8 cellular contexts compared by ENCODE assay signal in genomic region chr13:102598061-102598460, GRCh38. TPM values are rescaled to one million over a fixed set of nuclear protein-coding genes. Genes with fewer than 3 reads are reported as not detected.
DNase-seq lines count a peak whose midpoint lies in the region; ATAC-seq, FAIRE-seq and TF ChIP-seq lines count a peak whose summit lies in the region.

No MANE protein-coding gene starts in this region.

- no peak overlapping the region for H3K9ac ChIP-seq in NT2/D1 (ENCODE audit: insufficient read length, low read depth)

- ATAC-seq in pancreas (no peak), GM21381 (IDR thresholded peaks at IDR 0.05; ENCODE audit: unreplicated experiment) (no peak), HG02981 (IDR thresholded peaks at IDR 0.05; ENCODE audit: unreplicated experiment) (no peak)

- peaks cover 30% of the 10 kb centered on the region for H4K20me1 ChIP-seq in DOHH2 (ENCODE audit: control insufficient read depth, insufficient read depth, low read depth, low read length)

- H3K27me3 ChIP-seq in DOHH2 (ENCODE audit: control insufficient read depth, low read length) (no peaks in the 10 kb centered on the region), NT2/D1 (ENCODE audit: insufficient read depth, insufficient read length) (no peaks in the 10 kb centered on the region), pancreas (no peaks in the 10 kb centered on the region)

- peak overlapping the region; percentile 54 for H3K27ac ChIP-seq in DOHH2 (ENCODE audit: low read depth, low read length)
- H3K27ac ChIP-seq in pancreas = peak overlapping the region in 1 of 4 donors; percentile 99

- intact Hi-C loops in pancreas (cut with DNase I) = no loop called here

- 1% methylated on average over 6 of the region's 6 CpGs for WGBS in pancreas, 2 donors

- H3K4me3 ChIP-seq in DOHH2 (ENCODE audit: low read length) = peak overlapping the region; percentile 99
- peak overlapping the region; percentile 81 for H3K4me3 ChIP-seq in NT2/D1 (ENCODE audit: insufficient read length, low read depth)
- H3K4me3 ChIP-seq in epithelial cell of proximal tubule (ENCODE audit: low read depth, low read length) = peak overlapping the region; percentile 93
- H3K4me3 ChIP-seq in pancreas = peak overlapping the region in 3 of 4 donors; percentile 94 to 98 (median 96)

- no peak for FAIRE-seq in pancreas (lab: Jason Lieb, UNC)

- H3K36me3 ChIP-seq in DOHH2 (ENCODE audit: control insufficient read depth, low read length) (peaks cover 46% of the 10 kb centered on the region), NT2/D1 (ENCODE audit: insufficient read depth, insufficient read length, low read length) (no peaks in the 10 kb centered on the region), pancreas (no peaks in the 10 kb centered on the region)

- H3K79me2 ChIP-seq in DOHH2 (ENCODE audit: control insufficient read depth, low read length) = peaks cover 83% of the 10 kb centered on the region

- H3K4me1 ChIP-seq in DOHH2 (ENCODE audit: control insufficient read depth, low read length) (peaks cover 31% of the 10 kb centered on the region), NT2/D1 (ENCODE audit: insufficient read depth, insufficient read length) (no peaks in the 10 kb centered on the region), pancreas (peaks cover 0 to 18% (median 4%) of the 10 kb centered on the region in 3 donors)

- no peaks in the 10 kb centered on the region for H3K9me2 ChIP-seq in DOHH2 (replicated peaks; ENCODE audit: control insufficient read depth, low read length)

- H3K9me3 ChIP-seq in DOHH2 (ENCODE audit: control insufficient read depth, insufficient read depth, low read length) (no peaks in the 10 kb centered on the region), NT2/D1 (ENCODE audit: insufficient read depth, low read length) (no peaks in the 10 kb centered on the region), pancreas (no peaks in the 10 kb centered on the region)

- H3F3A ChIP-seq in DOHH2 (ENCODE audit: control insufficient read depth, insufficient read depth) = peaks cover 9% of the 10 kb centered on the region

- DNase-seq in NT2/D1 (ENCODE audit: low read depth, low spot score) = no peak
- no peak for DNase-seq in epithelial cell of proximal tubule (ENCODE audit: low read depth)
- no peak for DNase-seq in pancreas
- DNase-seq in CD1c-positive myeloid dendritic cell (ENCODE audit: extremely low spot score) = no peak
- DNase-seq in activated CD8-positive, alpha-beta memory T cell treated with anti-CD3 and anti-CD28 coated beads, Interleukin-2, amount 50 U/mL, for 4 hours = no peak

- TF ChIP-seq CTCF in DOHH2 (IDR thresholded peaks at IDR 0.05; ENCODE audit: low read depth, low read length, poor library complexity, severe bottlenecking) = no peak
- TF ChIP-seq CTCF in epithelial cell of proximal tubule (conservative IDR thresholded peaks at IDR 0.05; ENCODE audit: low read depth, low read length) = no peak
- TF ChIP-seq CTCF in pancreas (IDR thresholded peaks at IDR 0.05) = no peak

- peak overlapping the region; percentile 95 for H3K4me2 ChIP-seq in DOHH2 (ENCODE audit: low read length)

RNA-seq across cellular contexts. Expression of gene TPP2, which starts 1.3 kb away (rescaled TPM):
- total RNA-seq in epithelial cell of proximal tubule (47.9 and 61.1 TPM in 2 replicates), pancreas (10 to 100 TPM; 12.5 to 22.3 (median 15.9) TPM)
- polyA plus RNA-seq in pancreas = 10 to 100 TPM in 1 of 2 donors, 1 to 10 TPM in 1; 9.5 to 20.5 TPM
